In the genomic region with DNA sequence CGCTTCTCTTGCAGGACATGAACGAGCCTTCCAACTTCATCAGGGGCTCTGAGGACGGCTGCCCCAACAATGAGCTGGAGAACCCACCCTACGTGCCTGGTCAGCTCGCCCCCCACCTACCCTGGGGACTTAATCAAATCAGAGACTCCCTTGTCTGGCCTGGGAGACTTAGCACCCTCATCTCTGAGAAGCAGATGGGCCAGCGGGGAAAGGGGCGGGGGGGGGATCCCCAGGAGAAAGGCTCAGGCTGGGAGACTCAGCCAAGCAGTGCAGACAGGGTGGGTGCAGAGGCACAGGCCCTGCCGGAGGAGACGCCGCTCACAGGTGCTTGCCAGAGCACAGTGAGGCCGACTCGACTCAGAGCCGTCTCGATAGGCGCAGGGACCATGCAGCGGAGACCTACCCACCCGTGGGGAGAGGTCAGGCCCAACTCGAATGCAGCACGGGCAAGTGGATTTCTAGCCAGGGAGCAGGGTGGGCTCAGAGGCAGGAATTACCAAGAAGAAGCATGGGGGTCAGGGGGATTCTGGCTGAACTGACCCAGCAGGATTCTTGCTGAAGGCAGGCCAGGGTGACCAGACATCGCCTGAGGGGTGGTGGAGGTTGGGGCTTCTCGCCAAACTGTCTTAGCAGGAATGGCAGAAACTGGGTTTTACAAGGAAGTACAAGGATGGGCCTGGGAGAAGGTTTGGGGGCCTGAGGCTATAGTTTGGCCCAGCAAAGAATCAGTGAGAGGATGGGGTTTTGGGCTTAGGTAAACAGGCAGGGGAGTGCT, we compare ENCODE assay signal across 24 cellular contexts. TPM values are rescaled to one million over a fixed set of nuclear protein-coding genes. Genes with fewer than 3 reads are reported as not detected.
DNase-seq lines count a peak whose midpoint lies in the region; ATAC-seq, FAIRE-seq and TF ChIP-seq lines count a peak whose summit lies in the region.
"Had no signal": no experiment of that assay in that cellular context is flagged by ENCODE, and none has a peak within 500 bp of the region (broad histone marks: within the 10 kb centered on the region; RNA-seq: fewer than 3 reads in every experiment).

No MANE protein-coding gene starts in this region.

- no peaks in the 10 kb centered on the region for H3K79me2 ChIP-seq in osteoblast (ENCODE audit: insufficient read depth, low read length)

- H3K4me3 Mint-ChIP-seq in endodermal cell, result no peak overlapping the region
- H3K4me3 Mint-ChIP-seq: CD4-positive, CD25-positive, alpha-beta regulatory T cell had no signal

- peaks cover 40% of the 10 kb centered on the region for H3K4me1 ChIP-seq in BLaER1
- no peaks in the 10 kb centered on the region for H3K4me1 ChIP-seq in endodermal cell (ENCODE audit: control insufficient read depth, insufficient read depth, low read length)
- no peaks in the 10 kb centered on the region for H3K4me1 ChIP-seq in osteoblast (ENCODE audit: insufficient read depth, low read length)

- no peak overlapping the region for H3K4me3 ChIP-seq in BLaER1
- no peak overlapping the region for H3K4me3 ChIP-seq in endodermal cell (ENCODE audit: low read length)
- no peak overlapping the region for H3K4me3 ChIP-seq in osteoblast (ENCODE audit: insufficient read depth, low read length)

- H3K27me3 ChIP-seq in BLaER1, result no peaks in the 10 kb centered on the region
- H3K27me3 ChIP-seq in endodermal cell (ENCODE audit: control insufficient read depth, insufficient read depth, low read length, poor library complexity, severe bottlenecking), result no peaks in the 10 kb centered on the region
- H3K27me3 ChIP-seq in osteoblast (ENCODE audit: insufficient read depth, low read length), result no peaks in the 10 kb centered on the region

- peaks cover 9% of the 10 kb centered on the region for H3K4me1 Mint-ChIP-seq in endodermal cell
- H3K4me1 Mint-ChIP-seq: CD4-positive, CD25-positive, alpha-beta regulatory T cell had no signal

- TF ChIP-seq CTCF in endodermal cell (conservative IDR thresholded peaks at IDR 0.05) (no peak), osteoblast (IDR thresholded peaks at IDR 0.05; ENCODE audit: extremely low read depth, low read depth, low read length) (no peak)

- H3K36me3 ChIP-seq in BLaER1 (peaks cover 6% of the 10 kb centered on the region; the same call in 1 of the 2 replicates), endodermal cell (ENCODE audit: control insufficient read depth, insufficient read depth, low read length) (peaks cover 6% of the 10 kb centered on the region), osteoblast (ENCODE audit: insufficient read depth, low read length) (no peaks in the 10 kb centered on the region)

- DNase-seq in ELF-1 (ENCODE audit: low read depth, low spot score) (peak; percentile 86), endodermal cell (peak; percentile 49), osteoblast (ENCODE audit: insufficient read length, low spot score, missing footprints) (peak; percentile 55), GM19239 (ENCODE audit: insufficient read length, low spot score) (no peak), GF-D8 (lab: John Stamatoyannopoulos, UW) (no peak)
- DNase-seq: ACHN; AML-193; Calu3; CD4-positive, CD25-positive, alpha-beta regulatory T cell; DMS79 treated with DMSO at 0.1 percent for 48 hours; Karpas-422; MM.1S; NCI-H1105; NCI-H1694; NCI-H2107; NCI-H2227 treated with DMSO at 0.1 percent for 48 hours; NCI-H524 treated with DMSO at 0.1 percent for 48 hours had no signal

- no peak for FAIRE-seq in GM19239 (lab: Jason Lieb, UNC)
- FAIRE-seq: G401.6, GM12891, GM18507, H54 had no signal

- H3K9me3 ChIP-seq in BLaER1 (peaks cover 10% of the 10 kb centered on the region), endodermal cell (ENCODE audit: control insufficient read depth, low read length) (peaks cover 16% of the 10 kb centered on the region), osteoblast (ENCODE audit: low read depth, low read length) (no peaks in the 10 kb centered on the region)

- H3K9ac ChIP-seq in BLaER1 (no peak overlapping the region), endodermal cell (ENCODE audit: extremely low read depth, low read length, poor library complexity, severe bottlenecking) (no peak overlapping the region)

- H3K36me3 Mint-ChIP-seq in endodermal cell (ENCODE audit: low read depth), result peaks cover 19% of the 10 kb centered on the region

- H3K27ac ChIP-seq in BLaER1, result no peak overlapping the region
- H3K27ac ChIP-seq in endodermal cell (ENCODE audit: low read depth, low read length), result no peak overlapping the region
- no peak overlapping the region for H3K27ac ChIP-seq in osteoblast (ENCODE audit: low read depth, low read length)

- WGBS in endodermal cell (ENCODE audit: insufficient coverage in 1 of 2, insufficient read length in 1 of 2), 2 experiments, result 91 to 92% methylated on average over 9 to 21 of the region's 21 CpGs

- H3K4me2 ChIP-seq in BLaER1 (0 out of 2 replicates have a peak overlapping the region, but pooled peaks have one; percentile 82), osteoblast (ENCODE audit: insufficient read depth, low read length) (no peak overlapping the region)

- no peak overlapping the region for H2AFZ ChIP-seq in osteoblast (ENCODE audit: low read length)

- peaks cover 28% of the 10 kb centered on the region for H4K20me1 ChIP-seq in BLaER1
- no peaks in the 10 kb centered on the region for H4K20me1 ChIP-seq in osteoblast (ENCODE audit: insufficient read depth, low read length)

- peaks cover 15% of the 10 kb centered on the region for H3K9me3 Mint-ChIP-seq in endodermal cell

- no peaks in the 10 kb centered on the region for H3K27me3 Mint-ChIP-seq in endodermal cell (ENCODE audit: insufficient read depth)
- H3K27me3 Mint-ChIP-seq: CD4-positive, CD25-positive, alpha-beta regulatory T cell had no signal

- no peak for ATAC-seq in GM21786 (IDR thresholded peaks at IDR 0.05; ENCODE audit: unreplicated experiment)
- ATAC-seq: Right ventricle myocardium inferior had no signal

- no peak overlapping the region for H3K27ac Mint-ChIP-seq in endodermal cell
- H3K27ac Mint-ChIP-seq: CD4-positive, CD25-positive, alpha-beta regulatory T cell had no signal

RNA-seq across cellular contexts. Expression of gene GAA, which starts 9.7 kb away (rescaled TPM):
- total RNA-seq in endodermal cell, result 10 to 100 TPM; 46.4 to 72.3 TPM
- polyA plus RNA-seq in endodermal cell (2013, experiment 1 of 2), result 75.1 TPM
- 65.7 TPM for polyA plus RNA-seq in endodermal cell (2013, experiment 2 of 2)
- total RNA-seq in osteoblast, result 76.7 and 91.3 TPM in 2 replicates

RNA-seq across cellular contexts. Expression of gene EIF4A3, which starts 35.8 kb away (rescaled TPM):
- total RNA-seq in endodermal cell, result 100 to 1,000 TPM; 107 to 110 TPM
- polyA plus RNA-seq in endodermal cell (2013, experiment 1 of 2), result 126 TPM
- polyA plus RNA-seq in endodermal cell (2013, experiment 2 of 2), result 123 TPM
- total RNA-seq in osteoblast, result 44.5 and 46.3 TPM in 2 replicates

RNA-seq across cellular contexts. Expression of gene CARD14, which starts 58.7 kb away (rescaled TPM):
- total RNA-seq in endodermal cell (under 1 TPM in 1 of 2 donors, not detected in 1; 0.31 TPM), osteoblast (not detected in 2 replicates)
- 0.50 TPM for polyA plus RNA-seq in endodermal cell (2013, experiment 1 of 2)
- 0.37 TPM for polyA plus RNA-seq in endodermal cell (2013, experiment 2 of 2)
- total RNA-seq: CD4-positive, CD25-positive, alpha-beta regulatory T cell; Right ventricle myocardium inferior had no signal

Comparison
In these comparisons a context has a peak if more than half of its experiments do, and no peak if none do; other contexts are left out.
1. DNase-seq: peak in ELF-1 (single experiment), endodermal cell (single experiment) and osteoblast (single experiment); none in GM19239 (single experiment) and GF-D8 (single experiment).